In genomic region chr2:168528469-168528868, GRCh38 we compare ENCODE assay signal across 17 cellular contexts.
DNase-seq lines count a peak whose midpoint lies in the region; ATAC-seq and TF ChIP-seq lines count a peak whose summit lies in the region.
"Had no signal": no experiment of that assay in that cellular context is flagged by ENCODE, and none has a peak within 500 bp of the region (broad histone marks: within the 10 kb centered on the region; RNA-seq: fewer than 3 reads in every experiment).

No MANE protein-coding gene starts in this region.

- H3K4me1 Mint-ChIP-seq in brain, result peaks cover 84% of the 10 kb centered on the region
- peaks cover 0 to 7% of the 10 kb centered on the region in 2 donors for H3K4me1 Mint-ChIP-seq in effector memory CD8-positive, alpha-beta T cell (ENCODE audit: low read depth in 2 of 2)

- no peaks in the 10 kb centered on the region for H3K27me3 ChIP-seq in right cardiac atrium (ENCODE audit: control insufficient read depth, insufficient read depth)
- H3K27me3 ChIP-seq: MG63 had no signal

- H3K27ac ChIP-seq in right cardiac atrium (ENCODE audit: low read length), result peak overlapping the region; percentile 56

- H3K36me3 Mint-ChIP-seq in brain, result peaks cover 19% of the 10 kb centered on the region
- H3K36me3 Mint-ChIP-seq in effector memory CD8-positive, alpha-beta T cell (ENCODE audit: insufficient read depth), result peaks cover 3% of the 10 kb centered on the region

- peaks cover 6% of the 10 kb centered on the region for H3K4me1 ChIP-seq in right cardiac atrium (ENCODE audit: control insufficient read depth, insufficient read depth, low read length)

- ATAC-seq in right cardiac atrium (no peak), Right ventricle myocardium superior (ENCODE audit: poor library complexity) (no peak), HG03565 (IDR thresholded peaks at IDR 0.05; ENCODE audit: unreplicated experiment) (no peak), HG02678 (IDR thresholded peaks at IDR 0.05; ENCODE audit: unreplicated experiment) (no peak)
- no peak for ATAC-seq in effector memory CD8-positive, alpha-beta T cell (replicated peaks)

- intact Hi-C loops in right cardiac atrium (cut with DNase I), result loop anchor here in 1 of 4 donors (10.0 kb wide), 1 partner anchor 64 kb away; no protein-coding TSS in a partner anchor
- intact Hi-C loops in Right ventricle myocardium superior (cut with DNase I), result loop anchor here (5.0 kb wide), 1 partner anchor 66 kb away; no protein-coding TSS in a partner anchor

- DNase-seq in right cardiac atrium (no peak), Right ventricle myocardium superior (no peak), iris pigment epithelial cell (ENCODE audit: low read depth) (peak; percentile 71), KG1 (lab: John Stamatoyannopoulos, UW) (no peak)
- DNase-seq in effector memory CD8-positive, alpha-beta T cell, result no peak
- DNase-seq: ACHN; activated CD4-positive, CD25-positive, alpha-beta regulatory T cell; activated naive CD4-positive, alpha-beta T cell treated with Interleukin-2 at 50 U/mL for 16 hours; glutamatergic neuron; kidney; MG63; NCI-H187 treated with DMSO at 0.1 percent for 48 hours; NCI-H524 treated with DMSO at 0.1 percent for 48 hours had no signal

- no peak for TF ChIP-seq CTCF in brain (conservative IDR thresholded peaks at IDR 0.05)

- H3K4me3 Mint-ChIP-seq in brain, result no peak overlapping the region
- H3K4me3 Mint-ChIP-seq in effector memory CD8-positive, alpha-beta T cell, result no peak overlapping the region

- H3K9me3 ChIP-seq in right cardiac atrium (ENCODE audit: control insufficient read depth, low read length), result no peaks in the 10 kb centered on the region
- H3K9me3 ChIP-seq: MG63 had no signal

- H3K9me3 Mint-ChIP-seq in brain, result peaks cover under 1 to 7% (median 5%) of the 10 kb centered on the region in 5 experiments
- no peaks in the 10 kb centered on the region for H3K9me3 Mint-ChIP-seq in effector memory CD8-positive, alpha-beta T cell

- peak overlapping the region in 3 of 5 experiments; percentile 1 to 22 (median 8) for H3K27ac Mint-ChIP-seq in brain
- no peak overlapping the region for H3K27ac Mint-ChIP-seq in effector memory CD8-positive, alpha-beta T cell
- H3K27ac Mint-ChIP-seq: progenitor cell of endocrine pancreas had no signal

- H3K4me3 ChIP-seq in right cardiac atrium (ENCODE audit: low read length), result no peak overlapping the region
- H3K4me3 ChIP-seq: MG63 had no signal

- no peaks in the 10 kb centered on the region for H3K27me3 Mint-ChIP-seq in brain
- no peaks in the 10 kb centered on the region for H3K27me3 Mint-ChIP-seq in effector memory CD8-positive, alpha-beta T cell
- H3K27me3 Mint-ChIP-seq: progenitor cell of endocrine pancreas had no signal

Comparison
In these comparisons a context has a peak if more than half of its experiments do, and no peak if none do; other contexts are left out.
1. H3K27ac Mint-ChIP-seq: peak in brain (3 of 5); none in effector memory CD8-positive, alpha-beta T cell (0 of 2).